In genomic region chr11:68840661-68841653, GRCh38 we compare ENCODE assay signal across 1 cellular context.
A peak's percentile ranks its signal among the peaks of the same experiment; 100 is the strongest.
TF ChIP-seq lines count a peak whose summit lies in the region.

No MANE protein-coding gene starts in this region.

TF ChIP-seq in HepG2, 621 proteins besides CTCF, POLR2A, EP300 and RAD21 (continued from another document):
- TF ChIP-seq, protein P1, sequence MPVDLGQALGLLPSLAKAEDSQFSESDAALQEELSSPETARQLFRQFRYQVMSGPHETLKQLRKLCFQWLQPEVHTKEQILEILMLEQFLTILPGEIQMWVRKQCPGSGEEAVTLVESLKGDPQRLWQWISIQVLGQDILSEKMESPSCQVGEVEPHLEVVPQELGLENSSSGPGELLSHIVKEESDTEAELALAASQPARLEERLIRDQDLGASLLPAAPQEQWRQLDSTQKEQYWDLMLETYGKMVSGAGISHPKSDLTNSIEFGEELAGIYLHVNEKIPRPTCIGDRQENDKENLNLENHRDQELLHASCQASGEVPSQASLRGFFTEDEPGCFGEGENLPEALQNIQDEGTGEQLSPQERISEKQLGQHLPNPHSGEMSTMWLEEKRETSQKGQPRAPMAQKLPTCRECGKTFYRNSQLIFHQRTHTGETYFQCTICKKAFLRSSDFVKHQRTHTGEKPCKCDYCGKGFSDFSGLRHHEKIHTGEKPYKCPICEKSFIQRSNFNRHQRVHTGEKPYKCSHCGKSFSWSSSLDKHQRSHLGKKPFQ (CRISPR knock-in tag; IDR thresholded peaks at IDR 0.05; ENCODE audit: insufficient replicate concordance), result peak; percentile 35
- TF ChIP-seq KLF6 (CRISPR knock-in tag; IDR thresholded peaks at IDR 0.05) (peak; percentile 52; the same call in 1 of the 2 replicates), ZNF441 (CRISPR knock-in tag; IDR thresholded peaks at IDR 0.05; ENCODE audit: borderline replicate concordance) (no peak), SOX6 (IDR thresholded peaks at IDR 0.05) (no peak), SOX6 (CRISPR knock-in tag; IDR thresholded peaks at IDR 0.05) (peak; percentile 29; the same call in 1 of the 2 replicates), ARNTL (CRISPR knock-in tag; IDR thresholded peaks at IDR 0.05) (peak; percentile 67; the same call in 1 of the 2 replicates), ZNF101 (CRISPR knock-in tag; IDR thresholded peaks at IDR 0.05; ENCODE audit: borderline replicate concordance, low read depth) (no peak), HNF4A (CRISPR knock-in tag; IDR thresholded peaks at IDR 0.05) (peak; percentile 25; the same call in 1 of the 2 replicates), U2AF1 (optimal IDR thresholded peaks at IDR 0.05; ENCODE audit: low read depth, low read length) (no peak), ATAD3A (CRISPR knock-in tag; IDR thresholded peaks at IDR 0.05) (no peak), SMAD3 (CRISPR knock-in tag; IDR thresholded peaks at IDR 0.05) (no peak), THAP11 (CRISPR knock-in tag; IDR thresholded peaks at IDR 0.05) (peak; percentile 49), ZNF17 (CRISPR knock-in tag; IDR thresholded peaks at IDR 0.05) (no peak), HNRNPH1 (optimal IDR thresholded peaks at IDR 0.05; ENCODE audit: low read depth, low read length) (no peak), TMF1 (CRISPR knock-in tag; IDR thresholded peaks at IDR 0.05; ENCODE audit: low read depth) (no peak), ZBTB3 (CRISPR knock-in tag; IDR thresholded peaks at IDR 0.05; ENCODE audit: borderline replicate concordance, low read depth) (no peak), KDM4B (CRISPR knock-in tag; IDR thresholded peaks at IDR 0.05) (no peak), JDP2 (CRISPR knock-in tag; IDR thresholded peaks at IDR 0.05; ENCODE audit: borderline replicate concordance) (no peak), SALL1 (CRISPR knock-in tag; IDR thresholded peaks at IDR 0.05) (peak; percentile 56), ATF4 (CRISPR knock-in tag; IDR thresholded peaks at IDR 0.05) (no peak), ZNF234 (CRISPR knock-in tag; conservative IDR thresholded peaks at IDR 0.05) (no peak), ZNF224 (CRISPR knock-in tag; IDR thresholded peaks at IDR 0.05) (no peak)
- TF ChIP-seq, protein P2, sequence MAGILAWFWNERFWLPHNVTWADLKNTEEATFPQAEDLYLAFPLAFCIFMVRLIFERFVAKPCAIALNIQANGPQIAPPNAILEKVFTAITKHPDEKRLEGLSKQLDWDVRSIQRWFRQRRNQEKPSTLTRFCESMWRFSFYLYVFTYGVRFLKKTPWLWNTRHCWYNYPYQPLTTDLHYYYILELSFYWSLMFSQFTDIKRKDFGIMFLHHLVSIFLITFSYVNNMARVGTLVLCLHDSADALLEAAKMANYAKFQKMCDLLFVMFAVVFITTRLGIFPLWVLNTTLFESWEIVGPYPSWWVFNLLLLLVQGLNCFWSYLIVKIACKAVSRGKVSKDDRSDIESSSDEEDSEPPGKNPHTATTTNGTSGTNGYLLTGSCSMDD (CRISPR knock-in tag; IDR thresholded peaks at IDR 0.05), result no peak
- TF ChIP-seq, protein P3, sequence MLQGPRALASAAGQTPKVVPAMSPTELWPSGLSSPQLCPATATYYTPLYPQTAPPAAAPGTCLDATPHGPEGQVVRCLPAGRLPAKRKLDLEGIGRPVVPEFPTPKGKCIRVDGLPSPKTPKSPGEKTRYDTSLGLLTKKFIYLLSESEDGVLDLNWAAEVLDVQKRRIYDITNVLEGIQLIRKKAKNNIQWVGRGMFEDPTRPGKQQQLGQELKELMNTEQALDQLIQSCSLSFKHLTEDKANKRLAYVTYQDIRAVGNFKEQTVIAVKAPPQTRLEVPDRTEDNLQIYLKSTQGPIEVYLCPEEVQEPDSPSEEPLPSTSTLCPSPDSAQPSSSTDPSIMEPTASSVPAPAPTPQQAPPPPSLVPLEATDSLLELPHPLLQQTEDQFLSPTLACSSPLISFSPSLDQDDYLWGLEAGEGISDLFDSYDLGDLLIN (CRISPR knock-in tag; IDR thresholded peaks at IDR 0.05; ENCODE audit: borderline replicate concordance), result no peak
- TF ChIP-seq, protein P4, sequence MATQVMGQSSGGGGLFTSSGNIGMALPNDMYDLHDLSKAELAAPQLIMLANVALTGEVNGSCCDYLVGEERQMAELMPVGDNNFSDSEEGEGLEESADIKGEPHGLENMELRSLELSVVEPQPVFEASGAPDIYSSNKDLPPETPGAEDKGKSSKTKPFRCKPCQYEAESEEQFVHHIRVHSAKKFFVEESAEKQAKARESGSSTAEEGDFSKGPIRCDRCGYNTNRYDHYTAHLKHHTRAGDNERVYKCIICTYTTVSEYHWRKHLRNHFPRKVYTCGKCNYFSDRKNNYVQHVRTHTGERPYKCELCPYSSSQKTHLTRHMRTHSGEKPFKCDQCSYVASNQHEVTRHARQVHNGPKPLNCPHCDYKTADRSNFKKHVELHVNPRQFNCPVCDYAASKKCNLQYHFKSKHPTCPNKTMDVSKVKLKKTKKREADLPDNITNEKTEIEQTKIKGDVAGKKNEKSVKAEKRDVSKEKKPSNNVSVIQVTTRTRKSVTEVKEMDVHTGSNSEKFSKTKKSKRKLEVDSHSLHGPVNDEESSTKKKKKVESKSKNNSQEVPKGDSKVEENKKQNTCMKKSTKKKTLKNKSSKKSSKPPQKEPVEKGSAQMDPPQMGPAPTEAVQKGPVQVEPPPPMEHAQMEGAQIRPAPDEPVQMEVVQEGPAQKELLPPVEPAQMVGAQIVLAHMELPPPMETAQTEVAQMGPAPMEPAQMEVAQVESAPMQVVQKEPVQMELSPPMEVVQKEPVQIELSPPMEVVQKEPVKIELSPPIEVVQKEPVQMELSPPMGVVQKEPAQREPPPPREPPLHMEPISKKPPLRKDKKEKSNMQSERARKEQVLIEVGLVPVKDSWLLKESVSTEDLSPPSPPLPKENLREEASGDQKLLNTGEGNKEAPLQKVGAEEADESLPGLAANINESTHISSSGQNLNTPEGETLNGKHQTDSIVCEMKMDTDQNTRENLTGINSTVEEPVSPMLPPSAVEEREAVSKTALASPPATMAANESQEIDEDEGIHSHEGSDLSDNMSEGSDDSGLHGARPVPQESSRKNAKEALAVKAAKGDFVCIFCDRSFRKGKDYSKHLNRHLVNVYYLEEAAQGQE (IDR thresholded peaks at IDR 0.05; ENCODE audit: borderline replicate concordance in 1 of 2, low read depth in 1 of 2, low read length in 2 of 2), result no peak
- TF ChIP-seq, protein P5, sequence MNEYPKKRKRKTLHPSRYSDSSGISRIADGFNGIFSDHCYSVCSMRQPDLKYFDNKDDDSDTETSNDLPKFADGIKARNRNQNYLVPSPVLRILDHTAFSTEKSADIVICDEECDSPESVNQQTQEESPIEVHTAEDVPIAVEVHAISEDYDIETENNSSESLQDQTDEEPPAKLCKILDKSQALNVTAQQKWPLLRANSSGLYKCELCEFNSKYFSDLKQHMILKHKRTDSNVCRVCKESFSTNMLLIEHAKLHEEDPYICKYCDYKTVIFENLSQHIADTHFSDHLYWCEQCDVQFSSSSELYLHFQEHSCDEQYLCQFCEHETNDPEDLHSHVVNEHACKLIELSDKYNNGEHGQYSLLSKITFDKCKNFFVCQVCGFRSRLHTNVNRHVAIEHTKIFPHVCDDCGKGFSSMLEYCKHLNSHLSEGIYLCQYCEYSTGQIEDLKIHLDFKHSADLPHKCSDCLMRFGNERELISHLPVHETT (CRISPR knock-in tag; conservative IDR thresholded peaks at IDR 0.05), result no peak
- TF ChIP-seq, protein P6, sequence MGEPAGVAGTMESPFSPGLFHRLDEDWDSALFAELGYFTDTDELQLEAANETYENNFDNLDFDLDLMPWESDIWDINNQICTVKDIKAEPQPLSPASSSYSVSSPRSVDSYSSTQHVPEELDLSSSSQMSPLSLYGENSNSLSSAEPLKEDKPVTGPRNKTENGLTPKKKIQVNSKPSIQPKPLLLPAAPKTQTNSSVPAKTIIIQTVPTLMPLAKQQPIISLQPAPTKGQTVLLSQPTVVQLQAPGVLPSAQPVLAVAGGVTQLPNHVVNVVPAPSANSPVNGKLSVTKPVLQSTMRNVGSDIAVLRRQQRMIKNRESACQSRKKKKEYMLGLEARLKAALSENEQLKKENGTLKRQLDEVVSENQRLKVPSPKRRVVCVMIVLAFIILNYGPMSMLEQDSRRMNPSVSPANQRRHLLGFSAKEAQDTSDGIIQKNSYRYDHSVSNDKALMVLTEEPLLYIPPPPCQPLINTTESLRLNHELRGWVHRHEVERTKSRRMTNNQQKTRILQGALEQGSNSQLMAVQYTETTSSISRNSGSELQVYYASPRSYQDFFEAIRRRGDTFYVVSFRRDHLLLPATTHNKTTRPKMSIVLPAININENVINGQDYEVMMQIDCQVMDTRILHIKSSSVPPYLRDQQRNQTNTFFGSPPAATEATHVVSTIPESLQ (CRISPR knock-in tag; conservative IDR thresholded peaks at IDR 0.05), result no peak
